ENCODE assay signal across 21 cellular contexts in genomic region chr20:39259010-39259803, GRCh38.
DNase-seq lines count a peak whose midpoint lies in the region; ATAC-seq and TF ChIP-seq lines count a peak whose summit lies in the region.
"Had no signal": no experiment of that assay in that cellular context is flagged by ENCODE, and none has a peak within 500 bp of the region (broad histone marks: within the 10 kb centered on the region; RNA-seq: fewer than 3 reads in every experiment).

No MANE protein-coding gene starts in this region.

- WGBS in hepatocyte (ENCODE audit: low lambda C conversion rate, missing lambda C conversion rate) = 49% methylated on average over 6 of the region's 6 CpGs

- H2AFZ ChIP-seq in hepatocyte = no peak overlapping the region

- H3K27me3 ChIP-seq in left ventricle myocardium inferior (ENCODE audit: low read depth) (peaks cover 30% of the 10 kb centered on the region), hepatocyte (no peaks in the 10 kb centered on the region)
- H3K27me3 ChIP-seq: BLaER1 treated with 17β-estradiol and CSF1 and Interleukin-3, amounts not matched to agents 10 nM and 100 nM; neutrophil; upper lobe of left lung had no signal

- H3K9me3 ChIP-seq in left ventricle myocardium inferior (replicated peaks) (no peaks in the 10 kb centered on the region), hepatocyte (ENCODE audit: low read depth) (no peaks in the 10 kb centered on the region)
- H3K9me3 ChIP-seq: BLaER1 treated with 17β-estradiol and CSF1 and Interleukin-3, amounts not matched to agents 10 nM and 100 nM; Caco-2; neutrophil; upper lobe of left lung had no signal

- ATAC-seq in Right ventricle myocardium superior (ENCODE audit: poor library complexity) (peak; percentile 15), GM19395 (IDR thresholded peaks at IDR 0.05; ENCODE audit: unreplicated experiment) (no peak)
- ATAC-seq: esophagus mucosa had no signal

- DNase-seq in Right ventricle myocardium superior (no peak), left ventricle myocardium inferior (no peak), NCI-H524 treated with DMSO at 0.1 percent for 48 hours (lab: John Stamatoyannopoulos, UW) (peak; percentile 68), hepatocyte (ENCODE audit: low spot score) (peak; percentile 50), 8988T (no peak), iPS-NIHi7 (ENCODE audit: extremely low spot score) (no peak), OCI-M2 (lab: John Stamatoyannopoulos, UW; ENCODE audit: unreplicated experiment) (no peak)
- DNase-seq: activated CD4-positive, alpha-beta T cell treated with anti-CD3 and anti-CD28 coated beads, Interleukin-2, amount 10 ng/mL, durations not matched to agents 24 days and 14 days; activated naive CD4-positive, alpha-beta T cell treated with anti-CD3 and anti-CD28 coated beads, Interleukin-2, amount 50 U/mL, for 16 hours; activated T-cell treated with anti-CD3 and anti-CD28 coated beads, Interleukin-2, amount 50 U/mL, for 48 hours; hypothalamus; KG1; NCI-H2081 treated with DMSO at 0.1 percent for 48 hours; NCI-H446 treated with DMSO at 0.1 percent for 48 hours; upper lobe of left lung had no signal

- no peaks in the 10 kb centered on the region for H3K9me2 ChIP-seq in hepatocyte (replicated peaks; ENCODE audit: insufficient read depth)

- H3K4me2 ChIP-seq in hepatocyte = no peak overlapping the region
- H3K4me2 ChIP-seq: BLaER1 treated with 17β-estradiol and CSF1 and Interleukin-3, amounts not matched to agents 10 nM and 100 nM had no signal

- intact Hi-C loops in Right ventricle myocardium superior (cut with DNase I) (no loop called here), left ventricle myocardium inferior (cut with micrococcal nuclease) (no loop called here)

- H3K4me3 ChIP-seq in left ventricle myocardium inferior = no peak overlapping the region
- no peak overlapping the region for H3K4me3 ChIP-seq in hepatocyte
- H3K4me3 ChIP-seq: BLaER1 treated with 17β-estradiol and CSF1 and Interleukin-3, amounts not matched to agents 10 nM and 100 nM; coronary artery; upper lobe of left lung had no signal

- no peak overlapping the region for H3K27ac ChIP-seq in left ventricle myocardium inferior (replicated peaks)
- no peak overlapping the region for H3K27ac ChIP-seq in hepatocyte
- H3K27ac ChIP-seq: BLaER1 treated with 17β-estradiol and CSF1 and Interleukin-3, amounts not matched to agents 10 nM and 100 nM; coronary artery; neutrophil; upper lobe of left lung had no signal

- H3K79me2 ChIP-seq in hepatocyte = no peaks in the 10 kb centered on the region

- H3K4me1 ChIP-seq in left ventricle myocardium inferior = no peaks in the 10 kb centered on the region
- H3K4me1 ChIP-seq in hepatocyte (ENCODE audit: insufficient read depth) = peaks cover 8% of the 10 kb centered on the region
- H3K4me1 ChIP-seq: BLaER1 treated with 17β-estradiol and CSF1 and Interleukin-3, amounts not matched to agents 10 nM and 100 nM; Caco-2; upper lobe of left lung had no signal

- no peaks in the 10 kb centered on the region for H4K20me1 ChIP-seq in hepatocyte (ENCODE audit: insufficient read depth, poor library complexity, severe bottlenecking)
- H4K20me1 ChIP-seq: BLaER1 treated with 17β-estradiol and CSF1 and Interleukin-3, amounts not matched to agents 10 nM and 100 nM had no signal

- TF ChIP-seq CTCF in left ventricle myocardium inferior (IDR thresholded peaks at IDR 0.05; ENCODE audit: borderline replicate concordance) (no peak), hepatocyte (IDR thresholded peaks at IDR 0.05; ENCODE audit: poor library complexity) (no peak)

- H3K36me3 ChIP-seq in left ventricle myocardium inferior (no peaks in the 10 kb centered on the region), hepatocyte (replicated peaks; ENCODE audit: insufficient read depth, low read depth) (no peaks in the 10 kb centered on the region)
- H3K36me3 ChIP-seq: BLaER1 treated with 17β-estradiol and CSF1 and Interleukin-3, amounts not matched to agents 10 nM and 100 nM; neutrophil; upper lobe of left lung had no signal

Comparison
In these comparisons a context has a peak if more than half of its experiments do, and no peak if none do; other contexts are left out.
1. DNase-seq: peak in NCI-H524 treated with DMSO at 0.1 percent for 48 hours (single experiment) and hepatocyte (single experiment); none in Right ventricle myocardium superior (single experiment), left ventricle myocardium inferior (single experiment), 8988T (single experiment), iPS-NIHi7 (single experiment) and OCI-M2 (single experiment).